Comparison of ENCODE assay signal across 7 cellular contexts in genomic region chr13:99425485-99426341, GRCh38.
DNase-seq lines count a peak whose midpoint lies in the region; ATAC-seq lines count a peak whose summit lies in the region.

No MANE protein-coding gene starts in this region.

- DNase-seq in SKM-1 treated with dmso at 0.1 percent for 144 hours (lab: John Stamatoyannopoulos, UW; ENCODE audit: unreplicated experiment) (peak; percentile 48), NCI-H345 (lab: John Stamatoyannopoulos, UW) (no peak), NCI-H82 treated with DMSO at 0.1 percent for 48 hours (lab: John Stamatoyannopoulos, UW; ENCODE audit: unreplicated experiment) (no peak)
- DNase-seq in effector CD4-positive, alpha-beta T cell = peak; percentile 41

- ATAC-seq in GM19324 (IDR thresholded peaks at IDR 0.05; ENCODE audit: low FRiP score, unreplicated experiment) (peak; percentile 55), HG02973 (IDR thresholded peaks at IDR 0.05; ENCODE audit: unreplicated experiment) (peak; percentile 39), HG03520 (IDR thresholded peaks at IDR 0.05; ENCODE audit: unreplicated experiment) (no peak)

Comparison
In these comparisons a context has a peak if more than half of its experiments do, and no peak if none do; other contexts are left out.
1. DNase-seq: peak in SKM-1 treated with dmso at 0.1 percent for 144 hours (single experiment) and effector CD4-positive, alpha-beta T cell (single experiment); none in NCI-H345 (single experiment) and NCI-H82 treated with DMSO at 0.1 percent for 48 hours (single experiment).